ENCODE assay signal across 8 cellular contexts in genomic region chr11:126969865-126970479, GRCh38. TPM values are rescaled to one million over a fixed set of nuclear protein-coding genes. Genes with fewer than 3 reads are reported as not detected.
DNase-seq lines count a peak whose midpoint lies in the region; ATAC-seq and TF ChIP-seq lines count a peak whose summit lies in the region.

No MANE protein-coding gene starts in this region.

- intact Hi-C loops in Calu3 (cut with micrococcal nuclease; ENCODE audit: unreplicated experiment), result no loop called here
- intact Hi-C loops in PC-9 (cut with micrococcal nuclease; ENCODE audit: unreplicated experiment), result loop anchor here (1.0 to 2.0 kb wide), 2 partner anchors 254 to 363 kb away; no protein-coding TSS in a partner anchor
- intact Hi-C loops in left ventricle myocardium inferior (cut with micrococcal nuclease), result no loop called here

- DNase-seq in Calu3 (peak; percentile 47), HEK293T (ENCODE audit: extremely low spot score) (peak; percentile 28), PC-9 (no peak), left ventricle myocardium inferior (no peak), upper lobe of left lung (peak in 1 of 2 donors; percentile 27), COLO668 (lab: John Stamatoyannopoulos, UW; ENCODE audit: unreplicated experiment) (no peak)

- WGBS in upper lobe of left lung, 2 donors, result 40 to 55% methylated on average over 6 of the region's 6 CpGs

- no peak for TF ChIP-seq POLR2A in upper lobe of left lung (IDR thresholded peaks at IDR 0.05)

- H3K4me1 ChIP-seq in PC-9 (replicated peaks; ENCODE audit: insufficient read depth), result no peaks in the 10 kb centered on the region
- H3K4me1 ChIP-seq in left ventricle myocardium inferior, result no peaks in the 10 kb centered on the region
- no peaks in the 10 kb centered on the region for H3K4me1 ChIP-seq in upper lobe of left lung

- ATAC-seq in upper lobe of left lung (ENCODE audit: low FRiP score in 2 of 2) (peak in 1 of 2 donors; percentile 79), GM21381 (IDR thresholded peaks at IDR 0.05; ENCODE audit: unreplicated experiment) (no peak), HG03354 (IDR thresholded peaks at IDR 0.05; ENCODE audit: poor library complexity, severe bottlenecking, unreplicated experiment) (no peak)

- peaks cover 2% of the 10 kb centered on the region for H3K9me3 Mint-ChIP-seq in Calu3 (ENCODE audit: low read depth, unreplicated experiment)

- H2AFZ ChIP-seq in PC-9, result no peak overlapping the region

- H3K36me3 ChIP-seq in PC-9 (ENCODE audit: low read depth) (no peaks in the 10 kb centered on the region), left ventricle myocardium inferior (no peaks in the 10 kb centered on the region), upper lobe of left lung (no peaks in the 10 kb centered on the region)

- no peaks in the 10 kb centered on the region for H3K79me2 ChIP-seq in PC-9 (ENCODE audit: low read depth)

- H3F3A ChIP-seq in PC-9 (ENCODE audit: insufficient read depth, low read depth), result no peaks in the 10 kb centered on the region

- CTCF ChIA-PET in Calu3 (lab: Charles Lee), result no interaction called here
- CTCF ChIA-PET in HEK293T (lab: Yijun Ruan, JAX), result no interaction called here
- CTCF ChIA-PET in PC-9 (lab: Charles Lee), result no interaction called here

- POLR2A ChIA-PET in HEK293T (lab: Yijun Ruan, JAX) (no interaction called here), PC-9 (lab: Charles Lee; ENCODE audit: unreplicated experiment) (no interaction called here)

- BruUV-seq in Calu3 (replicated peaks; lab: Mats Ljungman, UMichigan) (no TSS peak), PC-9 (replicated peaks; lab: Mats Ljungman, UMichigan) (no TSS peak)

- H3K27me3 Mint-ChIP-seq in Calu3 (ENCODE audit: unreplicated experiment), result no peaks in the 10 kb centered on the region

- TF ChIP-seq CTCF in Calu3 (IDR thresholded peaks at IDR 0.05; ENCODE audit: unreplicated experiment) (peak; percentile 64), PC-9 (conservative IDR thresholded peaks at IDR 0.05) (peak; percentile 46; the same call in 1 of the 2 replicates), left ventricle myocardium inferior (IDR thresholded peaks at IDR 0.05; ENCODE audit: borderline replicate concordance) (peak; percentile 61), upper lobe of left lung (IDR thresholded peaks at IDR 0.05) (peak; percentile 18 to 61 (median 48))

- H3K27me3 ChIP-seq in PC-9 (ENCODE audit: insufficient read depth, low read depth), result peaks cover 38% of the 10 kb centered on the region
- H3K27me3 ChIP-seq in left ventricle myocardium inferior (ENCODE audit: low read depth), result peaks cover 78% of the 10 kb centered on the region
- no peaks in the 10 kb centered on the region for H3K27me3 ChIP-seq in upper lobe of left lung

- H3K4me2 ChIP-seq in PC-9, result no peak overlapping the region

- H3K4me3 Mint-ChIP-seq in Calu3 (ENCODE audit: low read depth, unreplicated experiment), result no peak overlapping the region

- no peaks in the 10 kb centered on the region for H3K36me3 Mint-ChIP-seq in Calu3 (ENCODE audit: insufficient read depth, unreplicated experiment)

- no peak overlapping the region for H3K27ac ChIP-seq in PC-9
- no peak overlapping the region for H3K27ac ChIP-seq in left ventricle myocardium inferior (replicated peaks)
- no peak overlapping the region for H3K27ac ChIP-seq in upper lobe of left lung

- H3K4me3 ChIP-seq in PC-9 (no peak overlapping the region), left ventricle myocardium inferior (no peak overlapping the region), upper lobe of left lung (no peak overlapping the region)

- no peaks in the 10 kb centered on the region for H3K9me2 ChIP-seq in PC-9 (ENCODE audit: insufficient read depth)

- no peak for TF ChIP-seq EP300 in upper lobe of left lung (IDR thresholded peaks at IDR 0.05)

- H3K27ac Mint-ChIP-seq in Calu3 (ENCODE audit: unreplicated experiment), result peak overlapping the region; percentile 60

- H3K9me3 ChIP-seq in PC-9 (ENCODE audit: insufficient read depth, low read depth) (no peaks in the 10 kb centered on the region), left ventricle myocardium inferior (replicated peaks) (peaks cover 5% of the 10 kb centered on the region), upper lobe of left lung (no peaks in the 10 kb centered on the region)

- no peaks in the 10 kb centered on the region for H4K20me1 ChIP-seq in PC-9 (ENCODE audit: insufficient read depth)

- H3K4me1 Mint-ChIP-seq in Calu3 (ENCODE audit: low read depth, unreplicated experiment), result peaks cover 30% of the 10 kb centered on the region

TF ChIP-seq in HEK293T, 16 proteins besides CTCF, POLR2A, EP300 and RAD21:
- no peak for TF ChIP-seq L3MBTL2 (conservative IDR thresholded peaks at IDR 0.05)
- no peak for TF ChIP-seq SP1 (IDR thresholded peaks at IDR 0.05)
- TF ChIP-seq FOXA1 (IDR thresholded peaks at IDR 0.05), result no peak
- no peak for TF ChIP-seq PKNOX1 (IDR thresholded peaks at IDR 0.05)
- no peak for TF ChIP-seq ELF4 (IDR thresholded peaks at IDR 0.05)
- TF ChIP-seq ARNT (IDR thresholded peaks at IDR 0.05), result no peak
- no peak for TF ChIP-seq CTBP1 (IDR thresholded peaks at IDR 0.05; ENCODE audit: borderline replicate concordance)
- no peak for TF ChIP-seq SUZ12 (IDR thresholded peaks at IDR 0.05)
- TF ChIP-seq FOXK2 (IDR thresholded peaks at IDR 0.05), result no peak
- TF ChIP-seq HDGF (IDR thresholded peaks at IDR 0.05; ENCODE audit: borderline replicate concordance), result no peak
TF ChIP-seq in HEK293T: peak in this region for 0.

RNA-seq across cellular contexts. Expression of gene KIRREL3, which starts 30.6 kb away (rescaled TPM):
- total RNA-seq in Calu3 (2022), result 0.15 and 0.26 TPM in 2 replicates
- total RNA-seq in PC-9 (2021), result 1.9 and 2.2 TPM in 2 replicates
- 0.74 TPM for total RNA-seq in left ventricle myocardium inferior
- under 1 TPM in 2 of 6 donors, not detected in 4; 0.22 to 0.24 TPM for total RNA-seq in upper lobe of left lung

Comparison
In these comparisons a context has a peak if more than half of its experiments do, and no peak if none do; other contexts are left out.
1. DNase-seq: peak in Calu3 (single experiment) and HEK293T (single experiment); none in PC-9 (0 of 2), left ventricle myocardium inferior (single experiment) and COLO668 (single experiment).
2. Peak in every context shown above with its lines, with median percentiles within 50 percentile points of each other: CTCF ChIP-seq.